In the genomic region with DNA sequence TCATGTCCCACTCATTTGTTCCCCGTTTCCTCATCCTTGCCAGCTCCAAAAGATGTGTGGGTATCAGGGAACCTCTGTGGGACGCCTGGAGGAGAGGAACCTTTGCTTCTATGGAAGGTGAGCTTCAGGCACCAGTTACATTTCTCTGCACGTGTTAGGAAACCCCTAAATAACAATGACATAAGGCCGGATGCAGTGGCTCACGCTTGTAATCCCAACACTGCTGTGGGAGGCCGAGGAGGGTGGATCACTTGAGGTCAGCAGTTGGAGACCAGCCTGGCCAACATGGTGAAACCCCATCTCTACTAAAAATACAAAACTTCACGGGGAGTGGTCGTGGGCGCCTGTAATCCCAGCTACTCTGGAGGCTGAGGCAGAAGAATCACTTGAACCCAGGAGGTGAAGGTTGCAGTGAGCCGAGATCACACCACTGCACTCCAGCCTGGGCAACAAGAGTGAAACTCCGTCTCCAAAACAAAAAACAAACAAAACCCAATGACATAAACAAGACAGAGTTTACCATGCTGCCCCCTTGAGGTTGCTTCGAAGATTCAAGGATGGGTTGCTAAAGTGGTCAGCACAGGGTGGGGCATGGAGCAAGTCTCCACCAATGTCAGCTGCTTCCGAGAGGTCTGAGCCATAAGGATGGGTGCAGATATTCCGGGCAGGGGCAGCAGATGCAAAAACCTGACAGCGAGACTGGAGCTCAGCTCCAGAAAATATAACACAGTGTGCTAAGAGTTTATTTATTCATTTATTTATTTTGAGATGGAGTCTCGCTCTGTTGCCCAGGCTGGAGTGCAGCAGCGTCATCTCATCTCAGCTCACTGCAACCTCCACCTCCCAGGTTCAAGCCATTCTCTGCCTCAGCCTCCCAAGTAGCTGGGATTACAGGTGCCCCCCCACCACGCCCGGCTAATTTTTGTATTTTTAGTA, we compare ENCODE assay signal across 8 cellular contexts. TPM values are rescaled to one million over a fixed set of nuclear protein-coding genes. Genes with fewer than 3 reads are reported as not detected.
A peak's percentile ranks its signal among the peaks of the same experiment; 100 is the strongest.
DNase-seq lines count a peak whose midpoint lies in the region; ATAC-seq, FAIRE-seq and TF ChIP-seq lines count a peak whose summit lies in the region.
"Not testable (repeated sequence)": the region's sequence is repeated elsewhere in the genome, so short reads cannot be mapped to it uniquely, and the experiment has no call there.

No MANE protein-coding gene starts in this region.

- peaks cover 51% of the 10 kb centered on the region for H3K36me3 Mint-ChIP-seq in activated CD8-positive, alpha-beta T cell treated with anti-CD3 and anti-CD28 coated beads, Interleukin-2, amount 10 ng/mL, durations not matched to agents 7 days and 5 days (ENCODE audit: low read depth)

- H3F3A ChIP-seq in OCI-LY1 (ENCODE audit: insufficient read depth, low read length) = not testable (repeated sequence)

- peaks cover 18% of the 10 kb centered on the region for H3K4me1 Mint-ChIP-seq in activated CD8-positive, alpha-beta T cell treated with anti-CD3 and anti-CD28 coated beads, Interleukin-2, amount 10 ng/mL, durations not matched to agents 7 days and 5 days (ENCODE audit: low read depth)

- H3K4me2 ChIP-seq in A549 = 0 out of 3 replicates have a peak overlapping the region, but pooled peaks have one; percentile 17
- H3K4me2 ChIP-seq in KMS-11; OCI-LY1 (ENCODE audit: low read length); parathyroid adenoma (ENCODE audit: low read length): not testable (repeated sequence)

- not testable (repeated sequence) for H3K79me2 ChIP-seq in KMS-11 (ENCODE audit: insufficient read depth, low read depth); OCI-LY1 (ENCODE audit: insufficient read depth, low read length); parathyroid adenoma

- not testable (repeated sequence) for H3K4me3 Mint-ChIP-seq in activated CD8-positive, alpha-beta T cell treated with anti-CD3 and anti-CD28 coated beads, Interleukin-2, amount 10 ng/mL, durations not matched to agents 7 days and 5 days

- TF ChIP-seq POLR2A in A549 (IDR thresholded peaks at IDR 0.05; ENCODE audit: low read length) = not testable (repeated sequence)

- H3K4me1 ChIP-seq in A549; OCI-LY1 (ENCODE audit: insufficient read depth, low read length, severe bottlenecking); iPS-20b (ENCODE audit: insufficient read depth, low read length); parathyroid adenoma: not testable (repeated sequence)
- H3K4me1 ChIP-seq in KMS-11 (ENCODE audit: low read depth, poor library complexity, severe bottlenecking) = peaks cover 30% of the 10 kb centered on the region

- ATAC-seq in A549 = peak; percentile 96 to 97
- peak; percentile 86 for ATAC-seq in activated CD8-positive, alpha-beta T cell treated with anti-CD3 and anti-CD28 coated beads, Interleukin-2, amount 10 ng/mL, durations not matched to agents 7 days and 5 days

- DNase-seq in A549 (ENCODE audit: low read depth in 1 of 2, low spot score in 1 of 2) (peak; percentile 69 to 82), GM04504 (ENCODE audit: low read depth) (peak; percentile 78), dermis microvascular lymphatic vessel endothelial cell (ENCODE audit: low read depth in 2 of 2) (peak; percentile 55 to 79)
- peak; percentile 67 for DNase-seq in activated CD8-positive, alpha-beta T cell treated with anti-CD3 and anti-CD28 coated beads, Interleukin-2, amount 10 ng/mL, durations not matched to agents 7 days and 5 days

- H3K9me2 ChIP-seq in OCI-LY1 (ENCODE audit: low read depth, low read length) = not testable (repeated sequence)

- not testable (repeated sequence) for FAIRE-seq in A549 (lab: Jason Lieb, UNC)

- not testable (repeated sequence) for TF ChIP-seq EP300 in A549 (IDR thresholded peaks at IDR 0.05)

- TF ChIP-seq CTCF in A549 (IDR thresholded peaks at IDR 0.05) (peak; percentile 46), KMS-11 (conservative IDR thresholded peaks at IDR 0.05; ENCODE audit: low read depth, low read length) (peak; percentile 67), OCI-LY1 (IDR thresholded peaks at IDR 0.05; ENCODE audit: low read length) (peak; percentile 65), parathyroid adenoma (IDR thresholded peaks at IDR 0.05) (peak; percentile 67)

- not testable (repeated sequence) for H3K36me3 ChIP-seq in KMS-11 (ENCODE audit: insufficient read depth); OCI-LY1 (ENCODE audit: insufficient read depth, low read length); iPS-20b (ENCODE audit: insufficient read depth, low read depth, low read length); parathyroid adenoma (ENCODE audit: control insufficient read depth, insufficient read depth, low read length)

- 54% methylated on average over 14 of the region's 19 CpGs for WGBS in A549 (ENCODE audit: missing lambda C conversion rate)

- H3K27me3 Mint-ChIP-seq in activated CD8-positive, alpha-beta T cell treated with anti-CD3 and anti-CD28 coated beads, Interleukin-2, amount 10 ng/mL, durations not matched to agents 7 days and 5 days (ENCODE audit: low read depth) = not testable (repeated sequence)

- H2AFZ ChIP-seq in KMS-11 (ENCODE audit: low read depth); OCI-LY1 (ENCODE audit: low read length): not testable (repeated sequence)
- H2AFZ ChIP-seq in parathyroid adenoma = peak overlapping the region; percentile 10

- CTCF ChIA-PET in A549 (lab: Yijun Ruan, JAX) = interaction anchor here (0.8 to 3.2 kb wide), 17 partner anchors 9 to 162 kb away, joined by 3 to 19 read pairs (median 4); a partner anchor contains a TSS
- CTCF ChIA-PET in activated CD8-positive, alpha-beta T cell treated with anti-CD3 and anti-CD28 coated beads, Interleukin-2, amount 10 ng/mL, durations not matched to agents 7 days and 5 days (lab: Charles Lee) = interaction anchor here (0.8 to 3.9 kb wide), 14 partner anchors 10 to 164 kb away, joined by 3 to 23 read pairs (median 4); a partner anchor contains a TSS

- H3K9me3 Mint-ChIP-seq in activated CD8-positive, alpha-beta T cell treated with anti-CD3 and anti-CD28 coated beads, Interleukin-2, amount 10 ng/mL, durations not matched to agents 7 days and 5 days (ENCODE audit: insufficient read depth) = not testable (repeated sequence)

- not testable (repeated sequence) for H3K9me3 ChIP-seq in A549; OCI-LY1 (ENCODE audit: low read length); iPS-20b (ENCODE audit: insufficient read depth, low read depth, low read length); parathyroid adenoma (ENCODE audit: control insufficient read depth, low read length)

- TF ChIP-seq RAD21 in A549 (conservative IDR thresholded peaks at IDR 0.05 in 1 of 2, IDR thresholded peaks at IDR 0.05 in 1 of 2) = peak in 1 of 2 experiments; percentile 34; a peak in 2 of 5 replicates

- peak overlapping the region; percentile 66 for H3K27ac Mint-ChIP-seq in activated CD8-positive, alpha-beta T cell treated with anti-CD3 and anti-CD28 coated beads, Interleukin-2, amount 10 ng/mL, durations not matched to agents 7 days and 5 days

- not testable (repeated sequence) for H3K4me3 ChIP-seq in A549; KMS-11 (IDR thresholded peaks at IDR 0.05; ENCODE audit: insufficient read depth, low read depth, low read length); OCI-LY1 (ENCODE audit: low read depth, low read length, poor library complexity, severe bottlenecking); iPS-20b (ENCODE audit: low read length)
- peak overlapping the region; percentile 16 for H3K4me3 ChIP-seq in parathyroid adenoma (ENCODE audit: low read depth, low read length)

- H3K9ac ChIP-seq in KMS-11; OCI-LY1 (ENCODE audit: low read length); parathyroid adenoma: not testable (repeated sequence)
- H3K9ac ChIP-seq in iPS-20b (ENCODE audit: low read depth, low read length) = peak overlapping the region; percentile 32; the same call in 1 of the 2 replicates

- not testable (repeated sequence) for H4K20me1 ChIP-seq in KMS-11 (ENCODE audit: insufficient read depth); OCI-LY1 (ENCODE audit: insufficient read depth, low read length)

- H3K27me3 ChIP-seq in KMS-11 (ENCODE audit: insufficient read depth, low read depth); OCI-LY1 (ENCODE audit: insufficient read depth, low read length); iPS-20b (ENCODE audit: insufficient read depth, low read length); parathyroid adenoma (ENCODE audit: control insufficient read depth, insufficient read depth, low read length): not testable (repeated sequence)

- not testable (repeated sequence) for H3K27ac ChIP-seq in A549; OCI-LY1 (ENCODE audit: low read depth, low read length, poor library complexity, severe bottlenecking); iPS-20b (ENCODE audit: low read length)
- H3K27ac ChIP-seq in KMS-11 = peak overlapping the region; percentile 61
- H3K27ac ChIP-seq in parathyroid adenoma = peak overlapping the region; percentile 6

- POLR2A ChIA-PET in A549 (lab: Yijun Ruan, JAX) = not testable (repeated sequence)
- POLR2A ChIA-PET in activated CD8-positive, alpha-beta T cell treated with anti-CD3 and anti-CD28 coated beads, Interleukin-2, amount 10 ng/mL, durations not matched to agents 7 days and 5 days (lab: Charles Lee) = interaction anchor here (0.8 to 2.7 kb wide), 4 partner anchors 10 to 57 kb away, joined by 3 to 14 read pairs (median 4); a partner anchor contains a TSS

RNA-seq across cellular contexts. Expression of a gene that starts 11.4 kb away (rescaled TPM):
- polyA plus RNA-seq in A549 (2011; rRNA removed) (3.0 and 3.1 TPM in 2 replicates), A549 (2017; fragmentation: RNase III; extraction: RNeasy Plus Mini Kit Qiagen cat#74134 plus additional on column Dnase treatment) (4.0 to 4.6 TPM (median 4.5 TPM) in 3 replicates)
- polyA plus RNA-seq in A549 (2012; cell fraction: cytosol; rRNA removed) = 3.3 and 4.6 TPM in 2 replicates
- 5.8 and 6.0 TPM in 2 replicates for polyA plus RNA-seq in A549 (2012; cell fraction: nucleus; rRNA removed)
- polyA minus RNA-seq in A549 (2011; rRNA and poly(A)+ RNA removed) = 2.7 TPM in 2 replicates
- 10 to 100 TPM; 39.7 to 39.8 TPM for total RNA-seq in activated CD8-positive, alpha-beta T cell treated with anti-CD3 and anti-CD28 coated beads, Interleukin-2, amount 10 ng/mL, durations not matched to agents 7 days and 5 days
- total RNA-seq in dermis microvascular lymphatic vessel endothelial cell = 1.1 and 3.1 TPM in 2 replicates

RNA-seq across cellular contexts. Expression of a gene that starts 15.0 kb away (rescaled TPM):
- polyA plus RNA-seq in A549 (2011; rRNA removed) (not detected in 2 replicates), A549 (2017; fragmentation: RNase III; extraction: RNeasy Plus Mini Kit Qiagen cat#74134 plus additional on column Dnase treatment) (not detected in 3 replicates)
- polyA plus RNA-seq in A549 (2012; cell fraction: cytosol; rRNA removed) = not detected in 2 replicates
- polyA plus RNA-seq in A549 (2012; cell fraction: nucleus; rRNA removed) = not detected in 2 replicates
- not detected in 2 replicates for polyA minus RNA-seq in A549 (2011; rRNA and poly(A)+ RNA removed)
- total RNA-seq in activated CD8-positive, alpha-beta T cell treated with anti-CD3 and anti-CD28 coated beads, Interleukin-2, amount 10 ng/mL, durations not matched to agents 7 days and 5 days = not detected
- total RNA-seq in dermis microvascular lymphatic vessel endothelial cell = not detected in 2 replicates

RNA-seq across cellular contexts. Expression of a gene that starts 18.9 kb away (rescaled TPM):
- polyA plus RNA-seq in A549 (2011; rRNA removed) (0.73 and 0.96 TPM in 2 replicates), A549 (2017; fragmentation: RNase III; extraction: RNeasy Plus Mini Kit Qiagen cat#74134 plus additional on column Dnase treatment) (7.9 to 12.1 TPM (median 10.2 TPM) in 3 replicates)
- 2.3 and 2.6 TPM in 2 replicates for polyA plus RNA-seq in A549 (2012; cell fraction: cytosol; rRNA removed)
- 2.0 and 2.4 TPM in 2 replicates for polyA plus RNA-seq in A549 (2012; cell fraction: nucleus; rRNA removed)
- 0.92 TPM in 1 of 2 replicates, not detected in the other for polyA minus RNA-seq in A549 (2011; rRNA and poly(A)+ RNA removed)
- total RNA-seq in activated CD8-positive, alpha-beta T cell treated with anti-CD3 and anti-CD28 coated beads, Interleukin-2, amount 10 ng/mL, durations not matched to agents 7 days and 5 days = not detected
- total RNA-seq in dermis microvascular lymphatic vessel endothelial cell = under 0.01 TPM in 1 of 2 replicates, not detected in the other

RNA-seq across cellular contexts. Expression of a gene that starts 29.6 kb away (rescaled TPM):
- polyA plus RNA-seq in A549 (2011; rRNA removed) (1.3 and 1.9 TPM in 2 replicates), A549 (2017; fragmentation: RNase III; extraction: RNeasy Plus Mini Kit Qiagen cat#74134 plus additional on column Dnase treatment) (2.1 to 2.8 TPM (median 2.3 TPM) in 3 replicates)
- 3.9 and 4.1 TPM in 2 replicates for polyA plus RNA-seq in A549 (2012; cell fraction: cytosol; rRNA removed)
- polyA plus RNA-seq in A549 (2012; cell fraction: nucleus; rRNA removed) = 2.6 and 3.8 TPM in 2 replicates
- 0.12 and 0.29 TPM in 2 replicates for polyA minus RNA-seq in A549 (2011; rRNA and poly(A)+ RNA removed)
- 1 to 10 TPM; 1.0 to 1.1 TPM for total RNA-seq in activated CD8-positive, alpha-beta T cell treated with anti-CD3 and anti-CD28 coated beads, Interleukin-2, amount 10 ng/mL, durations not matched to agents 7 days and 5 days
- 0.13 TPM in 2 replicates for total RNA-seq in dermis microvascular lymphatic vessel endothelial cell

RNA-seq across cellular contexts. Expression of a gene that starts 36.8 kb away (rescaled TPM):
- polyA plus RNA-seq in A549 (2011; rRNA removed) (0.57 and 0.79 TPM in 2 replicates), A549 (2017; fragmentation: RNase III; extraction: RNeasy Plus Mini Kit Qiagen cat#74134 plus additional on column Dnase treatment) (4.9 to 5.4 TPM (median 4.9 TPM) in 3 replicates)
- 2.4 and 3.3 TPM in 2 replicates for polyA plus RNA-seq in A549 (2012; cell fraction: cytosol; rRNA removed)
- 11.0 and 18.9 TPM in 2 replicates for polyA plus RNA-seq in A549 (2012; cell fraction: nucleus; rRNA removed)
- 0.87 and 1.8 TPM in 2 replicates for polyA minus RNA-seq in A549 (2011; rRNA and poly(A)+ RNA removed)
- 10 to 100 TPM; 15.9 to 17.7 TPM for total RNA-seq in activated CD8-positive, alpha-beta T cell treated with anti-CD3 and anti-CD28 coated beads, Interleukin-2, amount 10 ng/mL, durations not matched to agents 7 days and 5 days
- total RNA-seq in dermis microvascular lymphatic vessel endothelial cell = 1.8 and 3.8 TPM in 2 replicates
